25 cellular contexts compared by ENCODE assay signal in the genomic region with DNA sequence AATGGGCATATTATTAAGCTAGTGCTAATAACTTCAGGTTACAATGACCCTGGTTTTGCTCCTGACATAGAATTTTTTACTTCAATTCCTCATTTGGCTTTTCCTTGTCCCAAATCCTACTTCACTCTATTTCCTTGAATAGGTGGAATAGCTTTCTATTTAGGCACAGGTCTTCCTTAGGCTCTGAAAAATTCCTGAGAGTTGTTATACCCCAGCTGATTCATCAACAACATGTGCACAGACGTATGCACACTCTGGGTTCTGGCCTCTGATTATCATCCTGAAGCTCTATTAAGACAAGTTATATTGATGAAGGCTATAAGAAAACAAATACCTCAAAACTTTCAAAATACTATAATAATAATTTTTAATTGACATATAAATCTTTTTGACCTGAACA.
"Had no signal": no experiment of that assay in that cellular context is flagged by ENCODE, and none has a peak within 500 bp of the region (broad histone marks: within the 10 kb centered on the region; RNA-seq: fewer than 3 reads in every experiment).

No MANE protein-coding gene starts in this region.

- DNase-seq: effector CD8-positive, alpha-beta T cell; glutamatergic neuron; heart right ventricle; hippocampal formation; left colon; left ventricle myocardium superior; lower lobe of right lung; mucosa of descending colon; naive B cell; right lobe of liver; spleen; stimulated activated CD4-positive, alpha-beta T cell treated with anti-CD3 and anti-CD28 coated beads, Interleukin-4, amount 100 ng/mL, for 4 hours; stimulated activated naive CD8-positive, alpha-beta T cell treated with anti-CD3 and anti-CD28 coated beads, Interleukin-15, Interleukin-2, amounts not matched to agents 100 U/mL and 50 U/mL, for 24 hours; substantia nigra; testis; tibial artery had no signal

- ATAC-seq: foreskin keratinocyte; heart right ventricle; left colon; left ventricle myocardium superior; lower lobe of right lung; mucosa of descending colon; natural killer cell treated with Interleukin-12 subunit alpha and Interleukin-12 subunit beta and Interleukin-15 and Interleukin-18, amount 100 ng/mL, for 72 hours; right lobe of liver; stimulated activated memory B cell treated with anti-CD40 and anti-IgM and Interleukin-4, amounts not matched to agents 10 μg/mL and 1 μg/mL and 100 μg/mL, for 72 hours; stimulated activated naive CD8-positive, alpha-beta T cell treated with anti-CD3 and anti-CD28 coated beads, Interleukin-15, Interleukin-2, amounts not matched to agents 100 U/mL and 50 U/mL, for 24 hours had no signal

- H3K27ac ChIP-seq: esophagus muscularis mucosa, foreskin keratinocyte, heart right ventricle, lower lobe of right lung, neutrophil, parathyroid adenoma, right lobe of liver, spleen, testis, tibial artery had no signal

- H2AFZ ChIP-seq: parathyroid adenoma had no signal

- H3K4me3 ChIP-seq: esophagus muscularis mucosa, heart right ventricle, lower lobe of right lung, mucosa of descending colon, right lobe of liver, spleen, testis, tibial artery had no signal

- FAIRE-seq: colon, endothelial cell of umbilical vein, islet of Langerhans had no signal

- H3K36me3 ChIP-seq: esophagus muscularis mucosa, heart right ventricle, lower lobe of right lung, neutrophil, right lobe of liver, spleen, tibial artery had no signal

- H3K79me2 ChIP-seq: parathyroid adenoma had no signal

- H3K9me3 ChIP-seq: esophagus muscularis mucosa, lower lobe of right lung, mucosa of descending colon, neutrophil, right lobe of liver, testis, tibial artery had no signal

- H3K4me1 ChIP-seq: esophagus muscularis mucosa, foreskin keratinocyte, heart right ventricle, lower lobe of right lung, parathyroid adenoma, right lobe of liver, spleen, testis had no signal

- H3K27me3 ChIP-seq: esophagus muscularis mucosa, heart right ventricle, neutrophil, right lobe of liver, spleen, testis, tibial artery had no signal

- H3K9ac ChIP-seq: parathyroid adenoma had no signal
